Comparison of ENCODE assay signal across 19 cellular contexts in the genomic region with DNA sequence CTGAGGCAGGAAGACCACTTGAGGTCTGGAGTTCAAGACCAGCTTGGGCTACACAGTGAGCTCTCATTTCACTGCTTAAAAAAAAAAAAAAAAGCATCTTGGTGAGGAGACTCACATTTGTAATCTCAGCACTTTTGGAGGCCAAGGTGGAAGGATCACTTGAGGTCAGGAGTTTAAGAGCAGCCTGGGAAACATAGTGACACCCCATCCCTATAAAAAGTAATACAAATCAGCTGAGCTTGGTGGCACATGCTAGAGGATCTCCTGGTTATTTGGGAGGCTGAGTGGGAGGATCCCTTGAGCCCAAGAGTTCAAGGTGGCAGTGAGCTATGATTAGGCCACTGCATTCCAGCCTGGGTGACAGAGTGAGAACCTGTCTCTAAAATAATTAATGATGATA. TPM values are rescaled to one million over a fixed set of nuclear protein-coding genes. Genes with fewer than 3 reads are reported as not detected.
A peak's percentile ranks its signal among the peaks of the same experiment; 100 is the strongest.
DNase-seq lines count a peak whose midpoint lies in the region; ATAC-seq, FAIRE-seq and TF ChIP-seq lines count a peak whose summit lies in the region.
"Had no signal": no experiment of that assay in that cellular context is flagged by ENCODE, and none has a peak within 500 bp of the region (broad histone marks: within the 10 kb centered on the region; RNA-seq: fewer than 3 reads in every experiment).

No MANE protein-coding gene starts in this region.

- FAIRE-seq in keratinocyte (lab: Jason Lieb, UNC) (no peak), pancreas (lab: Jason Lieb, UNC) (no peak)

- DNase-seq in DMS53 (lab: John Stamatoyannopoulos, UW) (peak; percentile 32), DMS53 treated with DMSO at 0.1 percent for 48 hours (lab: John Stamatoyannopoulos, UW; ENCODE audit: unreplicated experiment) (no peak), GM12865 (ENCODE audit: low read depth) (peak; percentile 19), RWPE1 (ENCODE audit: low spot score) (no peak), keratinocyte (ENCODE audit: low read depth, low spot score) (peak; percentile 25), tibial artery (no peak), pancreas (no peak)
- DNase-seq: 8988T, activated gamma-delta T cell treated with Interleukin-2 at 50 U/mL for 16 hours, heart right ventricle, kidney glomerular epithelial cell, NCI-H2029 treated with DMSO at 0.1 percent for 48 hours, NCI-H524, transverse colon had no signal

- H4K20me1 ChIP-seq in keratinocyte (ENCODE audit: control insufficient read depth, extremely low read depth, insufficient read depth, low read length) = peaks cover 18% of the 10 kb centered on the region

- H3K4me3 ChIP-seq in GM12865 (ENCODE audit: low read depth, low read length) (no peak overlapping the region), keratinocyte (ENCODE audit: control insufficient read depth in 2 of 3, extremely low read depth in 1 of 3, insufficient read depth in 2 of 3, low read depth in 1 of 3, low read length in 3 of 3) (no peak overlapping the region), tibial artery (no peak overlapping the region), pancreas (no peak overlapping the region)
- H3K4me3 ChIP-seq: esophagus muscularis mucosa, heart right ventricle, transverse colon had no signal

- peaks cover 25% of the 10 kb centered on the region for H3K79me2 ChIP-seq in keratinocyte (ENCODE audit: control insufficient read depth, insufficient read depth, low read length)

- H3K27ac ChIP-seq in RWPE1 (peak overlapping the region; percentile 60), keratinocyte (ENCODE audit: control insufficient read depth, insufficient read depth, low read length) (no peak overlapping the region), tibial artery (no peak overlapping the region), pancreas (no peak overlapping the region)
- H3K27ac ChIP-seq: C4-2B, esophagus muscularis mucosa, heart right ventricle, transverse colon had no signal

- no peaks in the 10 kb centered on the region for H3K27me3 ChIP-seq in keratinocyte (ENCODE audit: control insufficient read depth, extremely low read depth, insufficient read depth, low read length)
- H3K27me3 ChIP-seq in tibial artery = no peaks in the 10 kb centered on the region
- H3K27me3 ChIP-seq in pancreas = no peaks in the 10 kb centered on the region
- H3K27me3 ChIP-seq: esophagus muscularis mucosa, heart right ventricle, transverse colon had no signal

- no peak overlapping the region for H3K4me2 ChIP-seq in keratinocyte (ENCODE audit: control insufficient read depth, extremely low read depth, insufficient read depth, low read depth, low read length)

- H3K4me1 ChIP-seq in keratinocyte (ENCODE audit: control insufficient read depth, extremely low read depth, insufficient read depth, low read length) = peaks cover 29% of the 10 kb centered on the region
- H3K4me1 ChIP-seq in tibial artery = peaks cover 0 to 40% (median 22%) of the 10 kb centered on the region in 4 donors
- H3K4me1 ChIP-seq in pancreas = peaks cover 0 to 4% (median 0%) of the 10 kb centered on the region in 3 donors

- H3K9me3 ChIP-seq in keratinocyte (ENCODE audit: control insufficient read depth, low read depth, low read length) (no peaks in the 10 kb centered on the region), tibial artery (peaks cover 0 to 4% (median 0%) of the 10 kb centered on the region in 3 donors), pancreas (no peaks in the 10 kb centered on the region)
- H3K9me3 ChIP-seq: esophagus muscularis mucosa, transverse colon had no signal

- CTCF ChIA-PET in RWPE1 (lab: Yijun Ruan, JAX) = no interaction called here

- peaks cover 2% of the 10 kb centered on the region for H3K9me1 ChIP-seq in keratinocyte (ENCODE audit: control insufficient read depth, extremely low read depth, insufficient read depth, low read length)

- ATAC-seq in pancreas (no peak), HG03039 (IDR thresholded peaks at IDR 0.05; ENCODE audit: unreplicated experiment) (no peak)
- ATAC-seq: heart right ventricle, Panc1, SK-N-SH treated with all-trans-retinoic acid at 6 μM for 48 hours had no signal

- TF ChIP-seq CTCF in GM12865 (IDR thresholded peaks at IDR 0.05; ENCODE audit: insufficient read depth, low read depth, low read length, missing control alignments) (no peak), RWPE1 (conservative IDR thresholded peaks at IDR 0.05; ENCODE audit: low read depth) (no peak), keratinocyte (optimal IDR thresholded peaks at IDR 0.05 in 1 of 3, IDR thresholded peaks at IDR 0.05 in 1 of 3, conservative IDR thresholded peaks at IDR 0.05 in 1 of 3; ENCODE audit: extremely low read depth in 1 of 3, insufficient read depth in 2 of 3, low read length in 3 of 3) (no peak), tibial artery (IDR thresholded peaks at IDR 0.05) (no peak), pancreas (IDR thresholded peaks at IDR 0.05) (no peak)

- H2AFZ ChIP-seq in keratinocyte (ENCODE audit: control insufficient read depth, low read length) = no peak overlapping the region

- no peak overlapping the region for H3K9ac ChIP-seq in keratinocyte (ENCODE audit: control insufficient read depth, extremely low read depth, insufficient read depth, low read length)

- intact Hi-C loops in tibial artery (cut with DNase I; ENCODE audit: low total_unique reads) (loop anchor here (10.0 kb wide), 1 partner anchor 77 kb away; a partner anchor contains a TSS), pancreas (cut with DNase I) (no loop called here)

- H3K36me3 ChIP-seq in keratinocyte (ENCODE audit: control insufficient read depth in 2 of 2, extremely low read depth in 1 of 2, insufficient read depth in 2 of 2, low read length in 2 of 2) = peaks cover 1 to 22% of the 10 kb centered on the region in 2 experiments
- H3K36me3 ChIP-seq in tibial artery = peaks cover 0 to 11% (median 5%) of the 10 kb centered on the region in 3 donors
- H3K36me3 ChIP-seq in pancreas = no peaks in the 10 kb centered on the region
- H3K36me3 ChIP-seq: transverse colon had no signal

- dilution Hi-C loops in keratinocyte (cut with MboI; ENCODE audit: extremely low pct_ligation_motif_present, low sequenced_read_pairs) = no loop called here

- POLR2A ChIA-PET in RWPE1 (lab: Yijun Ruan, JAX; ENCODE audit: low non-redundant PET) = interaction anchor here (0.6 to 0.7 kb wide), 2 partner anchors 29 to 30 kb away, joined by 3 to 6 read pairs; no protein-coding TSS in a partner anchor

RNA-seq across cellular contexts. Expression of a gene that starts 29.4 kb away (rescaled TPM):
- 20.3 to 56.8 TPM (median 22.6 TPM) in 3 replicates for polyA plus RNA-seq in keratinocyte
- 155 TPM for polyA plus RNA-seq in keratinocyte (2011; ENCODE audit: low read depth)
- 28.7 and 54.7 TPM in 2 replicates for polyA plus RNA-seq in keratinocyte (2011; cell fraction: cytosol; rRNA removed)
- polyA plus RNA-seq in keratinocyte (2011; cell fraction: nucleus; rRNA removed) = 54.3 and 69.9 TPM in 2 replicates
- 75.2 and 130 TPM in 2 replicates for polyA plus RNA-seq in keratinocyte (2012; ENCODE audit: low replicate concordance)
- 11.7 to 59.2 TPM (median 22.3 TPM) in 3 replicates for polyA minus RNA-seq in keratinocyte
- polyA minus RNA-seq in keratinocyte (2011; cell fraction: cytosol; rRNA and poly(A)+ RNA removed) = 20.0 TPM
- polyA minus RNA-seq in keratinocyte (2011; cell fraction: nucleus; rRNA and poly(A)+ RNA removed) = 21.3 and 48.4 TPM in 2 replicates
- total RNA-seq in pancreas = 10 to 100 TPM; 23.3 to 48.9 (median 43.5) TPM
- polyA plus RNA-seq in pancreas = 10 to 100 TPM; 14.6 to 22.2 TPM

Comparison
In these comparisons a context has a peak if more than half of its experiments do, and no peak if none do; other contexts are left out.
1. DNase-seq: peak in DMS53 (single experiment), GM12865 (single experiment) and keratinocyte (single experiment); none in DMS53 treated with DMSO at 0.1 percent for 48 hours (single experiment), RWPE1 (single experiment), tibial artery (0 of 2) and pancreas (0 of 6).